ENCODE assay signal across 17 cellular contexts in the genomic region with DNA sequence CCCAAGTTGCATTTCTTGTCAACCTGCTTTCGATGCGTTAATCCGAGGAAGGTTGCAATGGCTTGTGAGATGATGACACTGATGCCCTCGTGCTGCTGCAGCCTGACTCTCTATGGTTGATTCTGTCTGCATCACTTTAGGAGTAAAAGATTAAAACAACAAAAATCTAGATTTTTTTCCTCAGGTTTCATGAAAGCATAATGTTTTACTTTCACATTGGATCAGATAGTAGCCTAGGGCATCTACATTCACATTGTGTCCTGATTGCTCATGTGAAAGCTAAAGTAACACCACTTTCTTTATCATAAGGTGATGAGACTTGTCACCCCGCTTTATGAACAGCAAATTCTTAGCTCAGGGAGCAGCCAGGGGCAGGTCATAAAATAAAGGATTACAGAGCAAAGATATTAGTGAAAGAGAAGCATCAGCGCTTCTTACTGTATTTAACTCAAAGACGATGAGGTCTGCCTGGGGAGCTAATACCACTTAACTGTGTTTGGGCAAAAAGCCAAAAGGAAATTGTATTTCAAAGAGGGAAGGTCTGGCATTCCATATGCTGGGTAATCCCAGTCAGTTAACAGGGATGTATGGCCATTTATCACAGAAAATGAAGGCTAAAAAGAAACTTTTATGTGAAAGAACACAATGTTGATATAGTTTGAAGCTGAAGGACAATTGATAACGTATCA.
DNase-seq lines count a peak whose midpoint lies in the region; ATAC-seq and TF ChIP-seq lines count a peak whose summit lies in the region.
"Had no signal": no experiment of that assay in that cellular context is flagged by ENCODE, and none has a peak within 500 bp of the region (broad histone marks: within the 10 kb centered on the region; RNA-seq: fewer than 3 reads in every experiment).

No MANE protein-coding gene starts in this region.

- H3K4me1 ChIP-seq in foreskin keratinocyte: peaks cover 5% of the 10 kb centered on the region

- peak; percentile 67 for DNase-seq in DMS153 (lab: John Stamatoyannopoulos, UW)
- peak; percentile 64 for DNase-seq in NCI-H1417 treated with DMSO at 0.1 percent for 48 hours (lab: John Stamatoyannopoulos, UW)
- peak; percentile 97 for DNase-seq in NCI-H69 (lab: John Stamatoyannopoulos, UW)
- DNase-seq in foreskin keratinocyte: peak; percentile 20 to 55
- DNase-seq in amniotic stem cell (lab: John Stamatoyannopoulos, UW): no peak
- DNase-seq in stimulated activated CD8-positive, alpha-beta memory T cell treated with anti-CD3 and anti-CD28 coated beads, Interleukin-4, amount 100 ng/mL, for 48 hours: no peak
- no peak for DNase-seq in effector CD4-positive, alpha-beta T cell
- DNase-seq: activated CD4-positive, alpha-beta T cell treated with anti-CD3 and anti-CD28 coated beads for 4 hours; activated naive CD8-positive, alpha-beta T cell treated with anti-CD3 and anti-CD28 coated beads, Interleukin-2, amount 10 ng/mL, durations not matched to agents 7 days and 5 days; DND-41; erythroblast; hippocampal formation; left cardiac atrium; retina; transverse colon had no signal

- no peak overlapping the region for H3K27ac ChIP-seq in foreskin keratinocyte
- H3K27ac ChIP-seq: transverse colon had no signal

- peaks cover 2% of the 10 kb centered on the region for H3K27me3 ChIP-seq in foreskin keratinocyte
- H3K27me3 ChIP-seq: transverse colon had no signal

- TF ChIP-seq CTCF in foreskin keratinocyte (conservative IDR thresholded peaks at IDR 0.05): no peak

- peak; percentile 66 for ATAC-seq in foreskin keratinocyte
- no peak for ATAC-seq in GM19455 (IDR thresholded peaks at IDR 0.05; ENCODE audit: unreplicated experiment)
- ATAC-seq: left cardiac atrium, Panc1 had no signal

Comparison
In these comparisons a context has a peak if more than half of its experiments do, and no peak if none do; other contexts are left out.
1. DNase-seq: peak in DMS153 (single experiment), NCI-H1417 treated with DMSO at 0.1 percent for 48 hours (single experiment), NCI-H69 (single experiment) and foreskin keratinocyte (2 of 2); none in amniotic stem cell (single experiment), stimulated activated CD8-positive, alpha-beta memory T cell treated with anti-CD3 and anti-CD28 coated beads, Interleukin-4, amount 100 ng/mL, for 48 hours (single experiment) and effector CD4-positive, alpha-beta T cell (single experiment).